16 cellular contexts compared by ENCODE assay signal in the genomic region with DNA sequence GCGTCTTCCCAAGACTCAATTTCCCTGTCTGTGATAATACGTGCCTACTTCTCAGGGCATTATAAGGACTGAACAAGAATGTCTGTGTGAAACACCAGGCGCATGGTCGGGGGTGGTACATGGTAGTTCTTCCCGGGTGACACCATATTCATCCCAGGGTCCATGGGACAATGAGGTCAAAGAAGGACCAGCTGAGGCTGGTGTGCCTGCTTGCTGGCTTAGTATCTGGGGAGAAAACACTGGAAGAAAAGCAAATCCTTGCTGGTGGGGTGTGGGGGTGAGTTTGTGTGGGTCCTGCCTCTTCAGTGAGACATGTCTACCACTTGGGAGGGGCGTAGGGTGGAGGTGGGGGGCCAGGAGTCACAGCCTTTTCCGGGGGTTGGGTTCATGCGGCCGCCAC.
DNase-seq lines count a peak whose midpoint lies in the region; FAIRE-seq and TF ChIP-seq lines count a peak whose summit lies in the region.
"Had no signal": no experiment of that assay in that cellular context is flagged by ENCODE, and none has a peak within 500 bp of the region (broad histone marks: within the 10 kb centered on the region; RNA-seq: fewer than 3 reads in every experiment).

No MANE protein-coding gene starts in this region.

- H3K36me3 ChIP-seq in MG63 (peaks cover 98% of the 10 kb centered on the region), H1 (ENCODE audit: control insufficient read depth in 2 of 4, insufficient read depth in 4 of 4, low read length in 3 of 4) (no peaks in the 10 kb centered on the region), muscle layer of colon (ENCODE audit: insufficient read depth, low read length) (no peaks in the 10 kb centered on the region), tibial artery (peaks cover 0 to 6% (median 0%) of the 10 kb centered on the region in 3 donors), Peyer's patch (no peaks in the 10 kb centered on the region)

- H3K4me1 ChIP-seq in H1 (replicated peaks in 1 of 4; ENCODE audit: control insufficient read depth in 3 of 4, insufficient read depth in 4 of 4, low read length in 3 of 4): peaks cover 6 to 18% (median 12%) of the 10 kb centered on the region in 4 experiments
- H3K4me1 ChIP-seq in muscle layer of colon (ENCODE audit: insufficient read depth, low read length): peaks cover 88% of the 10 kb centered on the region
- peaks cover 0 to 100% (median 91%) of the 10 kb centered on the region in 4 donors for H3K4me1 ChIP-seq in tibial artery
- H3K4me1 ChIP-seq in Peyer's patch: peaks cover 0 to 34% (median 2%) of the 10 kb centered on the region in 4 donors

- H3K79me2 ChIP-seq in H1 (ENCODE audit: control insufficient read depth in 1 of 2, insufficient read depth in 2 of 2, low read length in 2 of 2): no peaks in the 10 kb centered on the region

- H3K14ac ChIP-seq in H1 (ENCODE audit: insufficient read length): no peak overlapping the region

- DNase-seq in MG63 (no peak), H1 (ENCODE audit: low read depth in 1 of 2, low spot score in 2 of 2) (no peak), tibial artery (no peak), Peyer's patch (no peak), cerebellum (ENCODE audit: low spot score) (no peak), NCI-H774 (lab: John Stamatoyannopoulos, UW) (no peak), NCI-H2227 (lab: John Stamatoyannopoulos, UW; ENCODE audit: unreplicated experiment) (no peak)
- DNase-seq: activated T-cell treated with anti-CD3 and anti-CD28 coated beads, Interleukin-2, amount 50 U/mL, for 24 hours; NCI-H1105 treated with DMSO at 0.1 percent for 48 hours; NK-92 treated with Interleukin-12 subunit alpha and Interleukin-12 subunit beta, amount 100 ng/mL, for 24 hours; right cardiac atrium; SHP77 treated with DMSO at 0.1 percent for 48 hours; stimulated activated CD4-positive, alpha-beta T cell treated with anti-CD3 and anti-CD28 coated beads, Interleukin-4, amount 100 ng/mL, for 24 hours had no signal

- WGBS in H1 (ENCODE audit: extremely low coverage in 1 of 2, insufficient coverage in 1 of 2, insufficient read length in 1 of 2, insufficient replicate concordance in 2 of 2, low coverage in 1 of 2, low lambda C conversion rate in 2 of 2, missing lambda C conversion rate in 1 of 2), 2 experiments: 93% methylated on average over 9 of the region's 9 CpGs; no CpG with 5 or more reads in 1 of the 2 experiments

- peak overlapping the region; percentile 17 for H3K4me3 ChIP-seq in MG63
- H3K4me3 ChIP-seq in H1 (ENCODE audit: extremely low read depth in 1 of 4, insufficient read depth in 2 of 4, low read depth in 3 of 4, low read length in 4 of 4): no peak overlapping the region
- H3K4me3 ChIP-seq in muscle layer of colon (ENCODE audit: low read depth in 1 of 2, low read length in 2 of 2): peak overlapping the region in 1 of 2 donors; percentile 23
- H3K4me3 ChIP-seq in tibial artery: peak overlapping the region in 1 of 2 donors; percentile 2
- H3K4me3 ChIP-seq in Peyer's patch: no peak overlapping the region
- H3K4me3 ChIP-seq: K562 had no signal

- H2BK20ac ChIP-seq in H1 (ENCODE audit: low read length): no peak overlapping the region

- no peak for FAIRE-seq in H1 (lab: Jason Lieb, UNC)
- FAIRE-seq: colon, K562 had no signal

- 0 out of 4 replicates have a peak overlapping the region, but pooled peaks of 1 of the 2 experiments have one; percentile 42 for H3K4me2 ChIP-seq in H1 (ENCODE audit: insufficient read depth in 1 of 2, low read depth in 2 of 2, low read length in 2 of 2)

- H2BK15ac ChIP-seq in H1 (ENCODE audit: low read length): no peak overlapping the region

- TF ChIP-seq CTCF in H1 (IDR thresholded peaks at IDR 0.05; ENCODE audit: control extremely low read depth in 1 of 3, insufficient read depth in 1 of 3, low read depth in 1 of 3, low read length in 3 of 3): no peak
- TF ChIP-seq CTCF in tibial artery (IDR thresholded peaks at IDR 0.05): no peak
- no peak for TF ChIP-seq CTCF in Peyer's patch (IDR thresholded peaks at IDR 0.05)

- H4K8ac ChIP-seq in H1 (ENCODE audit: extremely low read depth, insufficient read depth, low read length): no peak overlapping the region

- TF ChIP-seq POLR2A in H1 (IDR thresholded peaks at IDR 0.05; ENCODE audit: control extremely low read depth in 1 of 2, low read depth in 2 of 2, low read length in 2 of 2) (no peak), Peyer's patch (IDR thresholded peaks at IDR 0.05) (no peak)

- no peak overlapping the region for H4K91ac ChIP-seq in H1 (replicated peaks; ENCODE audit: insufficient read length, low read length)

- 0 out of 2 replicates have a peak, but pooled peaks cover under 1% of the 10 kb centered on the region for H3K23me2 ChIP-seq in H1 (ENCODE audit: low read depth, low read length)

- TF ChIP-seq EP300 in H1 (IDR thresholded peaks at IDR 0.05; ENCODE audit: borderline replicate concordance in 1 of 2, low read depth in 2 of 2, low read length in 2 of 2): no peak

- no peak for TF ChIP-seq RAD21 in H1 (IDR thresholded peaks at IDR 0.05 in 1 of 2, conservative IDR thresholded peaks at IDR 0.05 in 1 of 2; ENCODE audit: low read depth in 2 of 2, low read length in 2 of 2)

- H4K20me1 ChIP-seq in H1 (replicated peaks in 1 of 2; ENCODE audit: control insufficient read depth in 1 of 2, insufficient read depth in 2 of 2, low read length in 2 of 2): peaks cover 0 to 2% of the 10 kb centered on the region in 2 experiments

- POLR2A ChIA-PET in H1 (lab: Charles Lee; ENCODE audit: partially characterized antibody): interaction anchor here (1.4 kb wide), 1 partner anchor 277 kb away, joined by 4 read pairs; no protein-coding TSS in a partner anchor

- H2BK12ac ChIP-seq in H1 (ENCODE audit: low read depth, low read length): peak overlapping the region; percentile 11; the same call in 1 of the 2 replicates

- no peaks in the 10 kb centered on the region for H3K9me3 ChIP-seq in MG63
- H3K9me3 ChIP-seq in H1 (ENCODE audit: insufficient read depth in 2 of 2, low read depth in 1 of 2, low read length in 1 of 2): no peaks in the 10 kb centered on the region
- H3K9me3 ChIP-seq in muscle layer of colon (ENCODE audit: low read length): no peaks in the 10 kb centered on the region
- no peaks in the 10 kb centered on the region for H3K9me3 ChIP-seq in tibial artery
- H3K9me3 ChIP-seq in Peyer's patch: no peaks in the 10 kb centered on the region

- no peak overlapping the region for H3K9ac ChIP-seq in H1 (replicated peaks in 1 of 4; ENCODE audit: extremely low read depth in 1 of 4, low read depth in 3 of 4, low read length in 3 of 4)
- peak overlapping the region; percentile 5 for H3K9ac ChIP-seq in muscle layer of colon (ENCODE audit: low read length)

- H3K23ac ChIP-seq in H1 (ENCODE audit: insufficient read length): no peak overlapping the region

- H3K27ac ChIP-seq in H1 (ENCODE audit: low read depth, low read length) (no peak overlapping the region), muscle layer of colon (ENCODE audit: low read depth, low read length) (no peak overlapping the region), tibial artery (peak overlapping the region; percentile 79 to 83), Peyer's patch (no peak overlapping the region)

- intact Hi-C loops in tibial artery (cut with DNase I; ENCODE audit: low total_unique reads): no loop called here

- CTCF ChIA-PET in H1 (lab: Charles Lee; ENCODE audit: partially characterized antibody): interaction anchor here (0.8 to 1.5 kb wide), 6 partner anchors 10 to 277 kb away, joined by 3 to 4 read pairs (median 3); no protein-coding TSS in a partner anchor

- no peak overlapping the region for H2AFZ ChIP-seq in H1 (ENCODE audit: low read length)

- no peak overlapping the region for H3K4ac ChIP-seq in H1 (replicated peaks; ENCODE audit: insufficient read length, low read depth, low read length)

- H3K79me1 ChIP-seq in H1 (ENCODE audit: low read depth, low read length): peaks cover 2% of the 10 kb centered on the region; the same call in 1 of the 2 replicates

- H3K56ac ChIP-seq in H1 (replicated peaks; ENCODE audit: insufficient read length, low read depth, low read length): no peak overlapping the region

- no peak overlapping the region for H4K5ac ChIP-seq in H1 (ENCODE audit: insufficient read length, low read depth, low read length)

- no peak overlapping the region for H2BK5ac ChIP-seq in H1 (ENCODE audit: low read depth, low read length)

- H3K27me3 ChIP-seq in MG63 (no peaks in the 10 kb centered on the region), H1 (replicated peaks in 1 of 4; ENCODE audit: control insufficient read depth in 3 of 4, extremely low read depth in 1 of 4, insufficient read depth in 3 of 4, low read length in 3 of 4) (peaks cover 0 to 13% (median 4%) of the 10 kb centered on the region in 4 experiments; a peak in 5 of 7 replicates), muscle layer of colon (ENCODE audit: control insufficient read depth in 1 of 2, insufficient read depth in 2 of 2, low read length in 2 of 2) (no peaks in the 10 kb centered on the region), tibial artery (no peaks in the 10 kb centered on the region), Peyer's patch (no peaks in the 10 kb centered on the region)

- peak overlapping the region; percentile 1; the same call in 1 of the 2 replicates for H3K18ac ChIP-seq in H1 (ENCODE audit: extremely low read depth, low read length)

- H2BK120ac ChIP-seq in H1 (replicated peaks; ENCODE audit: low read depth, low read length): no peak overlapping the region

- H2AK5ac ChIP-seq in H1 (ENCODE audit: low read depth, low read length): no peak overlapping the region; the same call in 1 of the 2 replicates

TF ChIP-seq in H1, 55 proteins besides CTCF, POLR2A, EP300 and RAD21 (continues in another document):
- TF ChIP-seq SRF (IDR thresholded peaks at IDR 0.05; ENCODE audit: low read depth, low read length): no peak
- no peak for TF ChIP-seq SIN3A (conservative IDR thresholded peaks at IDR 0.05 in 1 of 2, IDR thresholded peaks at IDR 0.05 in 1 of 2; ENCODE audit: low read depth in 1 of 2, low read length in 2 of 2)
- TF ChIP-seq TBP (IDR thresholded peaks at IDR 0.05; ENCODE audit: low read depth, low read length): no peak
- no peak for TF ChIP-seq ASH2L (IDR thresholded peaks at IDR 0.05; ENCODE audit: low read length)
- TF ChIP-seq KDM5A (IDR thresholded peaks at IDR 0.05; ENCODE audit: low read length): no peak
- no peak for TF ChIP-seq SP4 (IDR thresholded peaks at IDR 0.05; ENCODE audit: low read length)
- TF ChIP-seq CBX8 (IDR thresholded peaks at IDR 0.05; ENCODE audit: borderline replicate concordance, low read depth, low read length): no peak
- no peak for TF ChIP-seq POLR2AphosphoS5 (IDR thresholded peaks at IDR 0.05; ENCODE audit: low read depth, low read length)
- TF ChIP-seq BACH1 (IDR thresholded peaks at IDR 0.05; ENCODE audit: low read length): no peak
- no peak for TF ChIP-seq FOSL1 (IDR thresholded peaks at IDR 0.05; ENCODE audit: insufficient read depth, low read depth, low read length)
- no peak for TF ChIP-seq MAFK (IDR thresholded peaks at IDR 0.05; ENCODE audit: low read depth, low read length)
- no peak for TF ChIP-seq RXRA (IDR thresholded peaks at IDR 0.05; ENCODE audit: insufficient read depth, low read depth, low read length)
- no peak for TF ChIP-seq ZNF274 (IDR thresholded peaks at IDR 0.05; ENCODE audit: borderline replicate concordance, extremely low read depth, low read length)
- no peak for TF ChIP-seq GTF2F1 (IDR thresholded peaks at IDR 0.05; ENCODE audit: borderline replicate concordance, low read depth, low read length)

Comparison
In these comparisons a context has a peak if more than half of its experiments do, and no peak if none do; other contexts are left out.
1. H3K27ac ChIP-seq: peak in tibial artery (2 of 2); none in H1 (single experiment), muscle layer of colon (single experiment) and Peyer's patch (0 of 4).